In the genomic region with DNA sequence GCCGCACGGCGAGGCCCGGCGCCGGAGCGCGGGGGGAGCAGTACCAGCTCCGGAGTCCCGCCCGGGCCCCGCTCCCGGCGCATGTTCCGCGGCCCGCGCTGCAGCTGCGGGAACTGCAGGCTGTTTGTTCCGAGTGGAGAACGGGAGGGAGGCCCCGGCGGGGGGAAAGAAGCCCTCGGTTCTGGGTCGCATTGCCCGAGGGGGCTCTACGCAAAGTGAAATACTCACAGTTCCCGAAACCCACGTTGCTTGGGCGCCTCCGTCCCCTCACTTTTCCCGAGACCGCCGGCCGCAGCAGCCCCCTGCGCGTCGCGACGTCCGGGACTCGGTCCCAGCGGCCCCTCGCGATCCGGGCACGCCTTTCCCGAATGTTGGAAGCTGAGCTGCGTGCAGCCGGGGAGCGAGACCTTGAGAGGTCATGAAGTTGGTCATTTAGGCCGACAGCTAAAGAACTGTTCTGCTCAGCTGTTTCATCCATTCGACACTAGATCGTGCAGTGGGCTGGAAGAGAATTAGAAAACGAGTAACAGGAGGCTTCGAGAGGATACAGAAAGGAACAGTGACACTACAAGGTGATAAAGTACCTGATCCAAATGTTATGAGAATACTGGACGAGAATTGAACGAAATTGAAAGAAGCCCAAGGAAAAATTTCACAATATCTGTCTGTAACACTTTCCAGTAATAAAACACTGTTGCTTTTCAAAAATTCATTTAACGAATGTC, we compare ENCODE assay signal across 8 cellular contexts. TPM values are rescaled to one million over a fixed set of nuclear protein-coding genes. Genes with fewer than 3 reads are reported as not detected.
A peak's percentile ranks its signal among the peaks of the same experiment; 100 is the strongest.
DNase-seq lines count a peak whose midpoint lies in the region; ATAC-seq and TF ChIP-seq lines count a peak whose summit lies in the region.

No MANE protein-coding gene starts in this region.

- no peaks in the 10 kb centered on the region for H3K9me3 Mint-ChIP-seq in naive B cell

- no peaks in the 10 kb centered on the region for H3K36me3 Mint-ChIP-seq in naive B cell

- peaks cover 35% of the 10 kb centered on the region for H3K4me1 ChIP-seq in BLaER1

- H3K4me3 ChIP-seq in BLaER1 (peak overlapping the region; percentile 100), epithelial cell of proximal tubule (ENCODE audit: low read depth, low read length) (peak overlapping the region; percentile 98)

- DNase-seq in SW480 (ENCODE audit: low spot score) (peak; percentile 41), epithelial cell of proximal tubule (ENCODE audit: low read depth) (no peak), naive B cell (no peak), H4 (ENCODE audit: low spot score) (no peak)

- H3K9ac ChIP-seq in BLaER1, result peak overlapping the region; percentile 98

- peaks cover 8% of the 10 kb centered on the region; the same call in 1 of the 2 replicates for H3K36me3 ChIP-seq in BLaER1

- H3K27me3 ChIP-seq in BLaER1, result no peaks in the 10 kb centered on the region

- peak overlapping the region; percentile 98 for H3K27ac ChIP-seq in BLaER1

- peaks cover 0 to 8% (median 7%) of the 10 kb centered on the region in 3 donors for H3K27me3 Mint-ChIP-seq in naive B cell

- H3K27ac Mint-ChIP-seq in naive B cell, result peak overlapping the region in 3 of 6 donors; percentile 11 to 75 (median 47)

- TF ChIP-seq CTCF in epithelial cell of proximal tubule (conservative IDR thresholded peaks at IDR 0.05; ENCODE audit: low read depth, low read length), result no peak

- peaks cover 8% of the 10 kb centered on the region; the same call in 1 of the 2 replicates for H4K20me1 ChIP-seq in BLaER1

- ATAC-seq in GM18502 (IDR thresholded peaks at IDR 0.05; ENCODE audit: poor library complexity, unreplicated experiment) (peak; percentile 26), HG03571 (IDR thresholded peaks at IDR 0.05; ENCODE audit: unreplicated experiment) (peak; percentile 45), naive B cell (ENCODE audit: low read depth in 2 of 2) (peak; percentile 56 to 58), GM19328 (IDR thresholded peaks at IDR 0.05; ENCODE audit: unreplicated experiment) (no peak)

- peak overlapping the region; percentile 87 for H3K4me2 ChIP-seq in BLaER1

- no peaks in the 10 kb centered on the region for H3K9me3 ChIP-seq in BLaER1

- peak overlapping the region; percentile 77 to 89 (median 82) for H3K4me3 Mint-ChIP-seq in naive B cell

- H3K4me1 Mint-ChIP-seq in naive B cell, result peaks cover 10 to 20% (median 14%) of the 10 kb centered on the region in 3 donors

RNA-seq across cellular contexts. Expression of gene LIN9, which starts 0.6 kb away (rescaled TPM):
- total RNA-seq in epithelial cell of proximal tubule, result 5.5 and 13.8 TPM in 2 replicates
- 1 to 10 TPM; 2.7 to 7.0 (median 4.7) TPM for polyA plus RNA-seq in naive B cell (ENCODE audit: low read depth in 6 of 6)
- total RNA-seq in H4 (2014; rRNA removed; shearing (Covaris generic)), result 7.9 and 10.7 TPM in 2 replicates
